In the genomic region with DNA sequence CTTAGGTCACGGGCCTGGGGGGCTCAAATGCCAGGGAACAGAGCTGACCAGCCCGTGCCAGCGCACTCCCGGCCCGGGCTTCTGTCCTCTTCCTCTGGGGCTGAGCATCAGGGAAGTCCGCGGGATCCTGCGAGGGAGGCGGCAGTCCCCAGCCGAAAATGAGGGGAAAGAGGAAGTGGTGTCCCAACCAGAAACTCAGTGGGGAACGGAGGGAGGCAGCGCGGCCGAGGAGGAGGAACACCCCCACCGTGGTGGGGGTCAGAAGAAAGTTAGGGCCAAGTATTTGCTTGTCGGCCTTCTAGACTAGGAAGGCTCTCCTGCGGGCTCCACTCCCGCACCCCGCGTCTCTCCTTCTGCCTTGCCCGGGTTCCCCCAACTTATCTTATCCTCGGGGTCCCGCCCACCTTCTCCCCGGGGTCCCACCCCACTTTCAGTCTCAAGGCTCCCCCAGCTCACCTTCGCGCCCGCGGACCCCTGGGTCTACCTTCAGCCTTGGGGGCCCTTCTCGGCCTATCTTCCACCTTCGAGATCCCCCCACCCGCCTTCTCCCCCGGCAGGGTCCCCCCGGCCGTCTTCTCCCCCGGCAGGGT, we compare ENCODE assay signal across 8 cellular contexts. TPM values are rescaled to one million over a fixed set of nuclear protein-coding genes. Genes with fewer than 3 reads are reported as not detected.
A peak's percentile ranks its signal among the peaks of the same experiment; 100 is the strongest.
DNase-seq lines count a peak whose midpoint lies in the region; ATAC-seq lines count a peak whose summit lies in the region.

No MANE protein-coding gene starts in this region.

- CTCF ChIA-PET in CD4-positive, alpha-beta memory T cell (lab: Charles Lee; ENCODE audit: partially characterized antibody) = interaction anchor here (0.8 kb wide), 1 partner anchor 8 kb away, joined by 3 read pairs; no protein-coding TSS in a partner anchor

- WGBS in esophagus, 2 donors = 0 to 1% methylated on average over 35 of the region's 35 CpGs

- peak; percentile 42 to 68 (median 48) for DNase-seq in CD4-positive, alpha-beta memory T cell
- peak; percentile 23 for DNase-seq in NCI-H226
- DNase-seq in activated CD8-positive, alpha-beta memory T cell treated with anti-CD3 and anti-CD28 coated beads, Interleukin-2, amount 50 U/mL, for 4 hours = peak; percentile 62
- peak; percentile 55 to 61 for DNase-seq in stimulated activated naive CD8-positive, alpha-beta T cell treated with anti-CD3 and anti-CD28 coated beads, Interleukin-15, amount 100 ng/mL, for 72 hours
- DNase-seq in NCI-H187 (lab: John Stamatoyannopoulos, UW) = no peak

- H3K36me3 Mint-ChIP-seq in CD4-positive, alpha-beta memory T cell = peaks cover 0 to 6% of the 10 kb centered on the region in 2 donors

- H3K4me1 ChIP-seq in CD4-positive, alpha-beta memory T cell (ENCODE audit: insufficient read depth, low read length) = peaks cover 45% of the 10 kb centered on the region
- H3K4me1 ChIP-seq in esophagus (ENCODE audit: control insufficient read depth in 2 of 2, insufficient read depth in 2 of 2, low read length in 1 of 2) = peaks cover 10 to 28% of the 10 kb centered on the region in 2 donors
- H3K4me1 ChIP-seq in mucosa of rectum (ENCODE audit: control insufficient read depth in 2 of 2, insufficient read depth in 2 of 2, low read length in 2 of 2) = peaks cover 20 to 23% of the 10 kb centered on the region in 2 donors

- peak; percentile 35 for ATAC-seq in GM21619 (IDR thresholded peaks at IDR 0.05; ENCODE audit: unreplicated experiment)
- ATAC-seq in stimulated activated naive CD8-positive, alpha-beta T cell treated with anti-CD3 and anti-CD28 coated beads, Interleukin-15, amount 100 ng/mL, for 72 hours = peak; percentile 58

- H3K36me3 ChIP-seq in CD4-positive, alpha-beta memory T cell (ENCODE audit: insufficient read depth, low read length) = no peaks in the 10 kb centered on the region
- no peaks in the 10 kb centered on the region for H3K36me3 ChIP-seq in esophagus (ENCODE audit: control insufficient read depth in 2 of 2, insufficient read depth in 2 of 2, low read length in 1 of 2)
- no peaks in the 10 kb centered on the region for H3K36me3 ChIP-seq in mucosa of rectum (ENCODE audit: control insufficient read depth in 2 of 2, insufficient read depth in 2 of 2, low read length in 2 of 2)

- intact Hi-C loops in CD4-positive, alpha-beta memory T cell (cut with micrococcal nuclease) = loop anchor here (1.0 kb wide), 1 partner anchor 10 kb away; no protein-coding TSS in a partner anchor

- H3K9ac ChIP-seq in mucosa of rectum (ENCODE audit: low read depth in 1 of 2, low read length in 2 of 2) = peak overlapping the region; percentile 80 to 82

- peak overlapping the region; percentile 92 to 96 (median 95) for H3K27ac Mint-ChIP-seq in CD4-positive, alpha-beta memory T cell
- peak overlapping the region; percentile 90 to 95 for H3K27ac Mint-ChIP-seq in stimulated activated naive CD8-positive, alpha-beta T cell treated with anti-CD3 and anti-CD28 coated beads, Interleukin-15, amount 100 ng/mL, for 72 hours

- H3K4me3 ChIP-seq in CD4-positive, alpha-beta memory T cell (ENCODE audit: low read length in 2 of 2) = peak overlapping the region; percentile 47 to 69
- peak overlapping the region; percentile 83 to 87 for H3K4me3 ChIP-seq in esophagus (ENCODE audit: low read depth in 1 of 2, low read length in 2 of 2)
- H3K4me3 ChIP-seq in mucosa of rectum (ENCODE audit: low read length in 2 of 2) = peak overlapping the region; percentile 75 to 81

- H3K27ac ChIP-seq in CD4-positive, alpha-beta memory T cell (ENCODE audit: low read depth, low read length) = peak overlapping the region; percentile 71
- H3K27ac ChIP-seq in esophagus (ENCODE audit: low read depth in 2 of 2, low read length in 1 of 2) (peak overlapping the region; percentile 88 to 92), mucosa of rectum (ENCODE audit: low read depth in 2 of 2, low read length in 2 of 2) (peak overlapping the region; percentile 79 to 80)

- H3K4me1 Mint-ChIP-seq in CD4-positive, alpha-beta memory T cell = peaks cover 31 to 69% (median 43%) of the 10 kb centered on the region in 4 donors
- H3K4me1 Mint-ChIP-seq in stimulated activated naive CD8-positive, alpha-beta T cell treated with anti-CD3 and anti-CD28 coated beads, Interleukin-15, amount 100 ng/mL, for 72 hours = peaks cover 49% of the 10 kb centered on the region

- H3K27me3 ChIP-seq in CD4-positive, alpha-beta memory T cell (ENCODE audit: insufficient read depth, low read length) = no peaks in the 10 kb centered on the region
- H3K27me3 ChIP-seq in esophagus (ENCODE audit: control insufficient read depth in 1 of 2, insufficient read depth in 2 of 2, low read length in 2 of 2) = no peaks in the 10 kb centered on the region
- H3K27me3 ChIP-seq in mucosa of rectum (ENCODE audit: control insufficient read depth in 2 of 2, insufficient read depth in 2 of 2, low read length in 2 of 2) = no peaks in the 10 kb centered on the region

- H3K9me3 ChIP-seq in CD4-positive, alpha-beta memory T cell (ENCODE audit: control insufficient read depth in 1 of 2, low read length in 2 of 2) = no peaks in the 10 kb centered on the region
- H3K9me3 ChIP-seq in esophagus (ENCODE audit: control insufficient read depth in 2 of 2, insufficient read depth in 1 of 2, low read depth in 1 of 2, low read length in 1 of 2) (no peaks in the 10 kb centered on the region), mucosa of rectum (ENCODE audit: control insufficient read depth in 2 of 2, low read length in 2 of 2) (no peaks in the 10 kb centered on the region)

- H3K27me3 Mint-ChIP-seq in CD4-positive, alpha-beta memory T cell = no peaks in the 10 kb centered on the region
- no peaks in the 10 kb centered on the region for H3K27me3 Mint-ChIP-seq in stimulated activated naive CD8-positive, alpha-beta T cell treated with anti-CD3 and anti-CD28 coated beads, Interleukin-15, amount 100 ng/mL, for 72 hours

- H3K9me3 Mint-ChIP-seq in CD4-positive, alpha-beta memory T cell = no peaks in the 10 kb centered on the region
- H3K9me3 Mint-ChIP-seq in stimulated activated naive CD8-positive, alpha-beta T cell treated with anti-CD3 and anti-CD28 coated beads, Interleukin-15, amount 100 ng/mL, for 72 hours = peaks cover 4 to 6% of the 10 kb centered on the region in 2 donors

- peak overlapping the region; percentile 89 to 93 (median 92) for H3K4me3 Mint-ChIP-seq in CD4-positive, alpha-beta memory T cell
- H3K4me3 Mint-ChIP-seq in stimulated activated naive CD8-positive, alpha-beta T cell treated with anti-CD3 and anti-CD28 coated beads, Interleukin-15, amount 100 ng/mL, for 72 hours = peak overlapping the region; percentile 88 to 90

- POLR2A ChIA-PET in CD4-positive, alpha-beta memory T cell (lab: Charles Lee; ENCODE audit: partially characterized antibody) = interaction anchor here (0.9 to 3.8 kb wide), 2 partner anchors 9 to 122 kb away, joined by 4 to 62 read pairs; partner anchors contain the start of gene FAM120AOS

RNA-seq across cellular contexts. Expression of gene PHF2, which starts 0.6 kb away (rescaled TPM):
- total RNA-seq in CD4-positive, alpha-beta memory T cell = 10 to 100 TPM; 39.2 to 41.2 TPM
- 1 to 10 TPM in 1 of 2 donors, under 1 TPM in 1; 0.48 to 2.8 TPM for polyA plus RNA-seq in CD4-positive, alpha-beta memory T cell
- 10 to 100 TPM; 11.7 to 17.9 TPM for polyA plus RNA-seq in esophagus

Comparison
In these comparisons a context has a peak if more than half of its experiments do, and no peak if none do; other contexts are left out.
1. DNase-seq: peak in CD4-positive, alpha-beta memory T cell (5 of 5), NCI-H226 (single experiment), activated CD8-positive, alpha-beta memory T cell treated with anti-CD3 and anti-CD28 coated beads, Interleukin-2, amount 50 U/mL, for 4 hours (single experiment) and stimulated activated naive CD8-positive, alpha-beta T cell treated with anti-CD3 and anti-CD28 coated beads, Interleukin-15, amount 100 ng/mL, for 72 hours (2 of 2); none in NCI-H187 (0 of 2).
2. Peak in every context shown above with its lines, with median percentiles within 50 percentile points of each other: H3K27ac ChIP-seq and H3K4me3 ChIP-seq.